1 cellular context compared by ENCODE assay signal in the genomic region with DNA sequence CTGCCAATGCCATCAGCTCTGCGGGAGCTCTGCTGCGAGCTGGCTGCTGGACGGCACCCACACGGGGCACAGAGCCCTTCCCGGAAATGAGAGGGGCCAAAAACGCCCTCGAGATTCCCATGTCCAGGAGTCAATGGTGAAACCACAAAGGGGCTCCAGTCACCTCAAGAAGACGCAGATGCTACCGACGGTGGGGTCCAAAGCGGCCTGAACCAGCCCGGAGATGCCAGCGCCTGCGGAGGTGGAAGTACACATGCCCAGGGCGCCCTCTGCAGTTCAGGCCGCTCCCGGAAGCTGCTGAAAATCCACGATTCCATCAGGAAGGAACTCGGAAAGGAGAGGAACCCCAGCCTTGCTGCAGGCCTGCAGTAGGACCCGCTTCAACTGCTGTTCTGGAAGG.
TF ChIP-seq lines count a peak whose summit lies in the region.

No MANE protein-coding gene starts in this region.

TF ChIP-seq in GM23338, 12 proteins besides CTCF, POLR2A, EP300 and RAD21 (continued from another document):
- TF ChIP-seq, protein P1, sequence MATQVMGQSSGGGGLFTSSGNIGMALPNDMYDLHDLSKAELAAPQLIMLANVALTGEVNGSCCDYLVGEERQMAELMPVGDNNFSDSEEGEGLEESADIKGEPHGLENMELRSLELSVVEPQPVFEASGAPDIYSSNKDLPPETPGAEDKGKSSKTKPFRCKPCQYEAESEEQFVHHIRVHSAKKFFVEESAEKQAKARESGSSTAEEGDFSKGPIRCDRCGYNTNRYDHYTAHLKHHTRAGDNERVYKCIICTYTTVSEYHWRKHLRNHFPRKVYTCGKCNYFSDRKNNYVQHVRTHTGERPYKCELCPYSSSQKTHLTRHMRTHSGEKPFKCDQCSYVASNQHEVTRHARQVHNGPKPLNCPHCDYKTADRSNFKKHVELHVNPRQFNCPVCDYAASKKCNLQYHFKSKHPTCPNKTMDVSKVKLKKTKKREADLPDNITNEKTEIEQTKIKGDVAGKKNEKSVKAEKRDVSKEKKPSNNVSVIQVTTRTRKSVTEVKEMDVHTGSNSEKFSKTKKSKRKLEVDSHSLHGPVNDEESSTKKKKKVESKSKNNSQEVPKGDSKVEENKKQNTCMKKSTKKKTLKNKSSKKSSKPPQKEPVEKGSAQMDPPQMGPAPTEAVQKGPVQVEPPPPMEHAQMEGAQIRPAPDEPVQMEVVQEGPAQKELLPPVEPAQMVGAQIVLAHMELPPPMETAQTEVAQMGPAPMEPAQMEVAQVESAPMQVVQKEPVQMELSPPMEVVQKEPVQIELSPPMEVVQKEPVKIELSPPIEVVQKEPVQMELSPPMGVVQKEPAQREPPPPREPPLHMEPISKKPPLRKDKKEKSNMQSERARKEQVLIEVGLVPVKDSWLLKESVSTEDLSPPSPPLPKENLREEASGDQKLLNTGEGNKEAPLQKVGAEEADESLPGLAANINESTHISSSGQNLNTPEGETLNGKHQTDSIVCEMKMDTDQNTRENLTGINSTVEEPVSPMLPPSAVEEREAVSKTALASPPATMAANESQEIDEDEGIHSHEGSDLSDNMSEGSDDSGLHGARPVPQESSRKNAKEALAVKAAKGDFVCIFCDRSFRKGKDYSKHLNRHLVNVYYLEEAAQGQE (IDR thresholded peaks at IDR 0.05; ENCODE audit: unreplicated experiment): no peak
- TF ChIP-seq ZNF462 (CRISPR knock-in tag; IDR thresholded peaks at IDR 0.05) (no peak), ZNF114 (CRISPR knock-in tag; IDR thresholded peaks at IDR 0.05) (no peak), EZH2phosphoT487 (IDR thresholded peaks at IDR 0.05; ENCODE audit: unreplicated experiment) (no peak), POLR2AphosphoS5 (IDR thresholded peaks at IDR 0.05; ENCODE audit: low read depth) (no peak), NANOG (IDR thresholded peaks at IDR 0.05; ENCODE audit: borderline replicate concordance) (no peak), ZNF331 (CRISPR knock-in tag; IDR thresholded peaks at IDR 0.05; ENCODE audit: low read depth) (no peak), EZH2 (IDR thresholded peaks at IDR 0.05; ENCODE audit: low read depth, unreplicated experiment) (no peak), STAT1 (IDR thresholded peaks at IDR 0.05; ENCODE audit: unreplicated experiment) (no peak), JUNB (IDR thresholded peaks at IDR 0.05; ENCODE audit: unreplicated experiment) (no peak)
- TF ChIP-seq, protein P2, sequence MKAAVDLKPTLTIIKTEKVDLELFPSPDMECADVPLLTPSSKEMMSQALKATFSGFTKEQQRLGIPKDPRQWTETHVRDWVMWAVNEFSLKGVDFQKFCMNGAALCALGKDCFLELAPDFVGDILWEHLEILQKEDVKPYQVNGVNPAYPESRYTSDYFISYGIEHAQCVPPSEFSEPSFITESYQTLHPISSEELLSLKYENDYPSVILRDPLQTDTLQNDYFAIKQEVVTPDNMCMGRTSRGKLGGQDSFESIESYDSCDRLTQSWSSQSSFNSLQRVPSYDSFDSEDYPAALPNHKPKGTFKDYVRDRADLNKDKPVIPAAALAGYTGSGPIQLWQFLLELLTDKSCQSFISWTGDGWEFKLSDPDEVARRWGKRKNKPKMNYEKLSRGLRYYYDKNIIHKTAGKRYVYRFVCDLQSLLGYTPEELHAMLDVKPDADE (IDR thresholded peaks at IDR 0.05): no peak
